ENCODE assay signal across 1 cellular context in genomic region chr1:73783367-73783766, GRCh38.
TF ChIP-seq lines count a peak whose summit lies in the region.

No MANE protein-coding gene starts in this region.

TF ChIP-seq in A549, 52 proteins besides CTCF, POLR2A, EP300 and RAD21 (continued from another document):
- TF ChIP-seq BCL3 (IDR thresholded peaks at IDR 0.05) (no peak), POLR2AphosphoS2 (conservative IDR thresholded peaks at IDR 0.05; ENCODE audit: low read length) (no peak), ELK1 (IDR thresholded peaks at IDR 0.05; ENCODE audit: low read depth, low read length) (no peak), MAX (IDR thresholded peaks at IDR 0.05) (no peak), ZFP36 (IDR thresholded peaks at IDR 0.05; ENCODE audit: borderline replicate concordance, partially characterized antibody) (no peak), SREBF2 (IDR thresholded peaks at IDR 0.05) (no peak)
